15 cellular contexts compared by ENCODE assay signal in the genomic region with DNA sequence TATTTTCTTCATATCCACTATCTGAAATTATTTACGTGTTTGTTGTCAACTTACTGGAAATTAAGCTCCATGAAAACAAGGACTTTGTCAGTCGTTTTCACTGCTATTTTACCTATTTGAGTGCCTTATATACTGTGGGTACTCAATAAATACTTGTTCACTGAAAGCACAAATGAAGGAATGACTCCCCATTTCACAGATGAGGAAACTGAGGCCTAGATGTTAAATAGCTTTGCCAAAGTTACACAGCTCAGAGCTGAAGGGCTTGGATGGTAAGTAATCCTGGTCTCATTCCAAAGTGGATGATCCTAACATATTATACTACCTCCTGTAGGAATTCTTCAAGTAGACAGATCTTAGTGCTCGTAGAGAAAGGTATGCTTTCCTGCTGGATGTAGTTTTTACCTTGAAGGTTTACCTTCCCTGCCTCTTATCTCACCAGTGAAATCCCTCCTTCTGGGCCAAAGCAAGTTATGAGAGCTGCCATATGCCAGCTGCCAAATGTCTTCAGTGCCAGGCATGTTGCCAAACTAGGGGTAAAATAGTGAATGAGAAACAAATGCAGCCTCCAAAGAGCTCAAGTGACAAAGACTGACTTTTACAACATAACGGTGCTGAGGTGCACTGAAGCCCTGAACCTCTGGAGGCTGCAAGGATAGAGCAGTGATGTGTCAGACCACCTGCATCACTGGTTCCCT.
A peak's percentile ranks its signal among the peaks of the same experiment; 100 is the strongest.
DNase-seq lines count a peak whose midpoint lies in the region; ATAC-seq lines count a peak whose summit lies in the region.
"Had no signal": no experiment of that assay in that cellular context is flagged by ENCODE, and none has a peak within 500 bp of the region (broad histone marks: within the 10 kb centered on the region; RNA-seq: fewer than 3 reads in every experiment).

No MANE protein-coding gene starts in this region.

- ATAC-seq in HG03432 (IDR thresholded peaks at IDR 0.05; ENCODE audit: unreplicated experiment) (peak; percentile 6), HG03460 (IDR thresholded peaks at IDR 0.05; ENCODE audit: unreplicated experiment) (no peak)
- no peak for ATAC-seq in natural killer cell treated with Interleukin-12 subunit alpha and Interleukin-12 subunit beta and Interleukin-15 and Interleukin-18, amount 100 ng/mL, for 72 hours
- ATAC-seq: activated CD4-positive, CD25-positive, alpha-beta regulatory T cell treated with anti-CD3 and anti-CD28 coated beads, Interleukin-2, amount 50 U/mL, for 24 hours; foreskin keratinocyte; lower lobe of right lung had no signal

- no peak overlapping the region for H3K27ac Mint-ChIP-seq in natural killer cell treated with Interleukin-12 subunit alpha and Interleukin-12 subunit beta and Interleukin-15 and Interleukin-18, amount 100 ng/mL, for 72 hours
- H3K27ac Mint-ChIP-seq in activated T-helper 2 cell treated with anti-CD3 and anti-CD28 coated beads, Interferon-gamma antibody, Interleukin-2, Interleukin-4, amounts not matched to agents 10 μg/mL and 5 μg/mL and 100 μg/mL, durations not matched to agents 14 hours and 24 hours and 36 hours: no peak overlapping the region
- H3K27ac Mint-ChIP-seq: activated naive CD4-positive, alpha-beta T cell treated with anti-CD3 and anti-CD28 coated beads for 36 hours had no signal

- H3K4me1 Mint-ChIP-seq in natural killer cell treated with Interleukin-12 subunit alpha and Interleukin-12 subunit beta and Interleukin-15 and Interleukin-18, amount 100 ng/mL, for 72 hours (ENCODE audit: low read depth in 2 of 2): peaks cover 26 to 40% of the 10 kb centered on the region in 2 donors
- H3K4me1 Mint-ChIP-seq in activated T-helper 2 cell treated with anti-CD3 and anti-CD28 coated beads, Interferon-gamma antibody, Interleukin-2, Interleukin-4, amounts not matched to agents 10 μg/mL and 5 μg/mL and 100 μg/mL, durations not matched to agents 14 hours and 24 hours and 36 hours (ENCODE audit: low read depth): peaks cover 11% of the 10 kb centered on the region

- H3K27me3 Mint-ChIP-seq in natural killer cell treated with Interleukin-12 subunit alpha and Interleukin-12 subunit beta and Interleukin-15 and Interleukin-18, amount 100 ng/mL, for 72 hours: no peaks in the 10 kb centered on the region
- no peaks in the 10 kb centered on the region for H3K27me3 Mint-ChIP-seq in activated T-helper 2 cell treated with anti-CD3 and anti-CD28 coated beads, Interferon-gamma antibody, Interleukin-2, Interleukin-4, amounts not matched to agents 10 μg/mL and 5 μg/mL and 100 μg/mL, durations not matched to agents 14 hours and 24 hours and 36 hours (ENCODE audit: low read depth)

- no peaks in the 10 kb centered on the region for H3K36me3 Mint-ChIP-seq in natural killer cell treated with Interleukin-12 subunit alpha and Interleukin-12 subunit beta and Interleukin-15 and Interleukin-18, amount 100 ng/mL, for 72 hours
- no peaks in the 10 kb centered on the region for H3K36me3 Mint-ChIP-seq in activated T-helper 2 cell treated with anti-CD3 and anti-CD28 coated beads, Interferon-gamma antibody, Interleukin-2, Interleukin-4, amounts not matched to agents 10 μg/mL and 5 μg/mL and 100 μg/mL, durations not matched to agents 14 hours and 24 hours and 36 hours (ENCODE audit: low read depth)

- DNase-seq in DMS 273 (lab: John Stamatoyannopoulos, UW; ENCODE audit: unreplicated experiment): peak; percentile 90
- DNase-seq in NCI-H524 treated with DMSO at 0.1 percent for 48 hours (lab: John Stamatoyannopoulos, UW): peak; percentile 58
- peak; percentile 55 for DNase-seq in fibroblast of gingiva (ENCODE audit: low read depth)
- DNase-seq in natural killer cell treated with Interleukin-12 subunit alpha and Interleukin-12 subunit beta and Interleukin-15 and Interleukin-18, amount 100 ng/mL, for 72 hours (ENCODE audit: low spot score): no peak
- no peak for DNase-seq in HPDE6-E6E7 (ENCODE audit: extremely low spot score)
- no peak for DNase-seq in activated T-helper 2 cell treated with anti-CD3 and anti-CD28 coated beads, Interferon-gamma antibody, Interleukin-2, Interleukin-4, amounts not matched to agents 10 μg/mL and 5 μg/mL and 100 μg/mL, durations not matched to agents 14 hours and 24 hours and 36 hours (ENCODE audit: low spot score)
- DNase-seq: activated naive CD4-positive, alpha-beta T cell treated with anti-CD3 and anti-CD28 coated beads for 36 hours; effector CD8-positive, alpha-beta T cell; foreskin keratinocyte; lower lobe of right lung; RPMI8226 had no signal

- no peaks in the 10 kb centered on the region for H3K9me3 Mint-ChIP-seq in natural killer cell treated with Interleukin-12 subunit alpha and Interleukin-12 subunit beta and Interleukin-15 and Interleukin-18, amount 100 ng/mL, for 72 hours
- H3K9me3 Mint-ChIP-seq in activated T-helper 2 cell treated with anti-CD3 and anti-CD28 coated beads, Interferon-gamma antibody, Interleukin-2, Interleukin-4, amounts not matched to agents 10 μg/mL and 5 μg/mL and 100 μg/mL, durations not matched to agents 14 hours and 24 hours and 36 hours: no peaks in the 10 kb centered on the region
- H3K9me3 Mint-ChIP-seq: activated naive CD4-positive, alpha-beta T cell treated with anti-CD3 and anti-CD28 coated beads for 36 hours; neural crest cell had no signal

- H3K4me3 Mint-ChIP-seq in natural killer cell treated with Interleukin-12 subunit alpha and Interleukin-12 subunit beta and Interleukin-15 and Interleukin-18, amount 100 ng/mL, for 72 hours: no peak overlapping the region
- H3K4me3 Mint-ChIP-seq in activated T-helper 2 cell treated with anti-CD3 and anti-CD28 coated beads, Interferon-gamma antibody, Interleukin-2, Interleukin-4, amounts not matched to agents 10 μg/mL and 5 μg/mL and 100 μg/mL, durations not matched to agents 14 hours and 24 hours and 36 hours (ENCODE audit: low read depth): no peak overlapping the region
- H3K4me3 Mint-ChIP-seq: activated naive CD4-positive, alpha-beta T cell treated with anti-CD3 and anti-CD28 coated beads for 36 hours; neural crest cell had no signal

- intact Hi-C loops in activated T-helper 2 cell treated with anti-CD3 and anti-CD28 coated beads, Interferon-gamma antibody, Interleukin-2, Interleukin-4, amounts not matched to agents 10 μg/mL and 5 μg/mL and 100 μg/mL, durations not matched to agents 14 hours and 24 hours and 36 hours (cut with micrococcal nuclease): no loop called here

Comparison
In these comparisons a context has a peak if more than half of its experiments do, and no peak if none do; other contexts are left out.
1. DNase-seq: peak in DMS 273 (single experiment), NCI-H524 treated with DMSO at 0.1 percent for 48 hours (single experiment) and fibroblast of gingiva (single experiment); none in natural killer cell treated with Interleukin-12 subunit alpha and Interleukin-12 subunit beta and Interleukin-15 and Interleukin-18, amount 100 ng/mL, for 72 hours (single experiment), HPDE6-E6E7 (single experiment) and activated T-helper 2 cell treated with anti-CD3 and anti-CD28 coated beads, Interferon-gamma antibody, Interleukin-2, Interleukin-4, amounts not matched to agents 10 μg/mL and 5 μg/mL and 100 μg/mL, durations not matched to agents 14 hours and 24 hours and 36 hours (single experiment).